Comparison of ENCODE assay signal across 11 cellular contexts in genomic region chr7:155808551-155809331, GRCh38. TPM values are rescaled to one million over a fixed set of nuclear protein-coding genes. Genes with fewer than 3 reads are reported as not detected.
DNase-seq lines count a peak whose midpoint lies in the region; ATAC-seq and TF ChIP-seq lines count a peak whose summit lies in the region.
"Had no signal": no experiment of that assay in that cellular context is flagged by ENCODE, and none has a peak within 500 bp of the region (broad histone marks: within the 10 kb centered on the region; RNA-seq: fewer than 3 reads in every experiment).

No MANE protein-coding gene starts in this region.

- no peak overlapping the region for H3K27ac Mint-ChIP-seq in osteocyte (ENCODE audit: unreplicated experiment)
- H3K27ac Mint-ChIP-seq in activated T-helper 2 cell treated with anti-CD3 and anti-CD28 coated beads, Interferon-gamma antibody, Interleukin-2, Interleukin-4, amounts not matched to agents 10 μg/mL and 5 μg/mL and 100 μg/mL, durations not matched to agents 14 hours and 24 hours and 36 hours = no peak overlapping the region

- intact Hi-C loops in sciatic nerve (cut with DNase I) = no loop called here
- intact Hi-C loops in activated T-helper 2 cell treated with anti-CD3 and anti-CD28 coated beads, Interferon-gamma antibody, Interleukin-2, Interleukin-4, amounts not matched to agents 10 μg/mL and 5 μg/mL and 100 μg/mL, durations not matched to agents 14 hours and 24 hours and 36 hours (cut with micrococcal nuclease) = loop anchor here (1.0 kb wide), 1 partner anchor 1193 kb away; no protein-coding TSS in a partner anchor

- H3K9me3 Mint-ChIP-seq in osteocyte (ENCODE audit: unreplicated experiment) = no peaks in the 10 kb centered on the region
- no peaks in the 10 kb centered on the region for H3K9me3 Mint-ChIP-seq in activated T-helper 2 cell treated with anti-CD3 and anti-CD28 coated beads, Interferon-gamma antibody, Interleukin-2, Interleukin-4, amounts not matched to agents 10 μg/mL and 5 μg/mL and 100 μg/mL, durations not matched to agents 14 hours and 24 hours and 36 hours
- H3K9me3 Mint-ChIP-seq: activated T-cell treated with anti-CD3 and anti-CD28 coated beads, Interleukin-2, amount 50 U/mL, for 4 hours had no signal

- no peak for TF ChIP-seq CTCF in epithelial cell of esophagus (IDR thresholded peaks at IDR 0.05; ENCODE audit: insufficient read depth, low read depth, low read length, missing control alignments)
- no peak for TF ChIP-seq CTCF in osteocyte (IDR thresholded peaks at IDR 0.05)

- H3K36me3 Mint-ChIP-seq in osteocyte (ENCODE audit: unreplicated experiment) = no peaks in the 10 kb centered on the region
- H3K36me3 Mint-ChIP-seq in activated T-helper 2 cell treated with anti-CD3 and anti-CD28 coated beads, Interferon-gamma antibody, Interleukin-2, Interleukin-4, amounts not matched to agents 10 μg/mL and 5 μg/mL and 100 μg/mL, durations not matched to agents 14 hours and 24 hours and 36 hours (ENCODE audit: low read depth) = no peaks in the 10 kb centered on the region

- peaks cover 58% of the 10 kb centered on the region for H3K27me3 Mint-ChIP-seq in osteocyte (ENCODE audit: unreplicated experiment)
- H3K27me3 Mint-ChIP-seq in activated T-helper 2 cell treated with anti-CD3 and anti-CD28 coated beads, Interferon-gamma antibody, Interleukin-2, Interleukin-4, amounts not matched to agents 10 μg/mL and 5 μg/mL and 100 μg/mL, durations not matched to agents 14 hours and 24 hours and 36 hours (ENCODE audit: low read depth) = peaks cover 70% of the 10 kb centered on the region

- DNase-seq in GM03348 (ENCODE audit: low spot score) = peak; percentile 25
- no peak for DNase-seq in epithelial cell of esophagus (ENCODE audit: low read depth)
- no peak for DNase-seq in osteocyte (ENCODE audit: extremely low spot score, unreplicated experiment)
- no peak for DNase-seq in sciatic nerve (ENCODE audit: low spot score)
- DNase-seq in activated T-helper 2 cell treated with anti-CD3 and anti-CD28 coated beads, Interferon-gamma antibody, Interleukin-2, Interleukin-4, amounts not matched to agents 10 μg/mL and 5 μg/mL and 100 μg/mL, durations not matched to agents 14 hours and 24 hours and 36 hours (ENCODE audit: low spot score) = no peak
- DNase-seq: activated T-cell treated with anti-CD3 and anti-CD28 coated beads, Interleukin-2, amount 50 U/mL, for 4 hours; foreskin melanocyte had no signal

- H3K4me3 Mint-ChIP-seq in osteocyte (ENCODE audit: unreplicated experiment) = peak overlapping the region; percentile 68
- H3K4me3 Mint-ChIP-seq in activated T-helper 2 cell treated with anti-CD3 and anti-CD28 coated beads, Interferon-gamma antibody, Interleukin-2, Interleukin-4, amounts not matched to agents 10 μg/mL and 5 μg/mL and 100 μg/mL, durations not matched to agents 14 hours and 24 hours and 36 hours (ENCODE audit: low read depth) = no peak overlapping the region
- H3K4me3 Mint-ChIP-seq: activated T-cell treated with anti-CD3 and anti-CD28 coated beads, Interleukin-2, amount 50 U/mL, for 4 hours had no signal

- H3K4me3 ChIP-seq in epithelial cell of esophagus (ENCODE audit: low read length) = peak overlapping the region; percentile 16

- peaks cover 36% of the 10 kb centered on the region for H3K4me1 Mint-ChIP-seq in osteocyte (ENCODE audit: unreplicated experiment)
- H3K4me1 Mint-ChIP-seq in activated T-helper 2 cell treated with anti-CD3 and anti-CD28 coated beads, Interferon-gamma antibody, Interleukin-2, Interleukin-4, amounts not matched to agents 10 μg/mL and 5 μg/mL and 100 μg/mL, durations not matched to agents 14 hours and 24 hours and 36 hours (ENCODE audit: low read depth) = peaks cover 25% of the 10 kb centered on the region

- ATAC-seq in HG03354 (IDR thresholded peaks at IDR 0.05; ENCODE audit: poor library complexity, severe bottlenecking, unreplicated experiment) (peak; percentile 32), HG03097 (IDR thresholded peaks at IDR 0.05; ENCODE audit: low FRiP score, unreplicated experiment) (no peak), sciatic nerve (no peak), GM19452 (IDR thresholded peaks at IDR 0.05; ENCODE audit: unreplicated experiment) (no peak)
- ATAC-seq: activated T-cell treated with anti-CD3 and anti-CD28 coated beads, Interleukin-2, amount 50 U/mL, for 4 hours had no signal

RNA-seq across cellular contexts. Expression of gene SHH, which starts 3.5 kb away (rescaled TPM):
- 0.08 and 0.11 TPM in 2 replicates for total RNA-seq in osteocyte
- total RNA-seq in sciatic nerve = 16.7 TPM
- 0.07 and 0.14 TPM in 2 replicates for total RNA-seq in activated T-helper 2 cell treated with anti-CD3 and anti-CD28 coated beads, Interferon-gamma antibody, Interleukin-2, Interleukin-4, amounts not matched to agents 10 μg/mL and 5 μg/mL and 100 μg/mL, durations not matched to agents 14 hours and 24 hours and 36 hours
- total RNA-seq: RPMI7951 had no signal

Comparison
In these comparisons a context has a peak if more than half of its experiments do, and no peak if none do; other contexts are left out.
1. RNA of gene SHH, which starts 3.5 kb away (total RNA-seq): 16.7 TPM in sciatic nerve (single experiment); 0.08 to 0.11 TPM in osteocyte and 0.07 to 0.14 TPM in activated T-helper 2 cell treated with anti-CD3 and anti-CD28 coated beads, Interferon-gamma antibody, Interleukin-2, Interleukin-4, amounts not matched to agents 10 μg/mL and 5 μg/mL and 100 μg/mL, durations not matched to agents 14 hours and 24 hours and 36 hours; every median in the first group is over 10 times any median in the second.